Comparison of ENCODE assay signal across 8 cellular contexts in the genomic region with DNA sequence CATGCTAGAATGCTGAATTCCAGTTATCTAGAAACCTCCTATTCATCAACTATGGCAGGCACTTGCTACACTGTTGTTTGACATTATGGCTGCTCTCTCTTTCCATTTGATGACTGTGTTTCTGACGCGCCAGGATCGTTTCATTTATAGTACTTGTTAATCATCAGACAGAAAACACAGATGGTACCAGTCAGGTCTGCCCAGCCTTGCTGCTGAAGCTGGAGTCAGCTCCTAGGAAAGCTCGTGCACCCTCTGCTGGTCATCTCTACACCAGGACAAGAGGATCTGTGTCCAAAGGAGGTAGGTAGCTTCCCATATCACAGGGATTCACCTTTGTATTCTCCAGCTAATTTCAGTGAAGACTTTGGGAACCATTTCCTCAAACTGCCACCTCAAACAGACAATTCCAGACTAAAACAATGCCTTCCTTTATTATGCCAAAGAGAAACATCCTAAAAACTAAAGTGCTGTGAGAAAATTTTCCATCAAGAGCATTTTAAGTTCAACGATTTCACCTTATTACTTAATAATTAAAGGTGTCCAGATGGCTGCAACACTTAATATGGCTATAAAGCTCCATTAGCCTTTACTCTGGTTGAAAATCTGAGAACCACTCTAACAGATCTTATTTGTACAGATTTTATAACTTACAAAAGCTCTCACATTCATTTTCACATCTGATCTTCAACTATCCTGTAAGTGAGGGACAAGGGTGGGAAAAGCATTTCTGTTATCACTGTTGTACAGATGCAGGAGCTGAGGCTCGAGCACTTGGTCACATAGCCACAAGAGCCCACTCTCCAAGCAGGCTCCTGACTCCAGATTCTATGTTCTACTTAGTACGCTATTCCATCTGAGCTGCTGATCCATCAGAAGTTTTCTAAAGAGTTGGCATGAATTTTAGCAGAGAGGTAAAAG. TPM values are rescaled to one million over a fixed set of nuclear protein-coding genes. Genes with fewer than 3 reads are reported as not detected.
DNase-seq lines count a peak whose midpoint lies in the region; ATAC-seq, FAIRE-seq and TF ChIP-seq lines count a peak whose summit lies in the region.

No MANE protein-coding gene starts in this region.

- no peaks in the 10 kb centered on the region for H3K36me3 ChIP-seq in kidney (ENCODE audit: control insufficient read depth in 1 of 2, insufficient read depth in 2 of 2, low read length in 2 of 2)

- H3K4me1 ChIP-seq in kidney (ENCODE audit: control insufficient read depth in 1 of 2, insufficient read depth in 1 of 2, low read depth in 1 of 2, low read length in 2 of 2): no peaks in the 10 kb centered on the region

- DNase-seq in AG20443 (ENCODE audit: low spot score) (peak; percentile 88), NCI-H345 (lab: John Stamatoyannopoulos, UW) (peak; percentile 89), kidney (peak; percentile 89)
- DNase-seq in activated CD4-positive, CD25-positive, alpha-beta regulatory T cell (lab: John Stamatoyannopoulos, UW): peak; percentile 55 to 69 (median 58)
- DNase-seq in central memory CD4-positive, alpha-beta T cell: peak; percentile 73
- DNase-seq in stimulated activated CD4-positive, alpha-beta T cell treated with anti-CD3 and anti-CD28 coated beads, Interleukin-1b, Interleukin-23, amount 100 ng/mL, for 24 hours (ENCODE audit: low read depth in 4 of 4, low spot score in 1 of 4): peak; percentile 66 to 72 (median 68)

- peak overlapping the region in 1 of 2 donors; percentile 76 for H3K27ac ChIP-seq in kidney (ENCODE audit: low read depth in 2 of 2, low read length in 2 of 2)

- peak overlapping the region; percentile 31 to 62 for H3K4me3 ChIP-seq in kidney (ENCODE audit: low read length in 2 of 2)

- intact Hi-C loops in kidney (cut with DNase I): loop anchor here (10.0 kb wide), 1 partner anchor 441 kb away; no protein-coding TSS in a partner anchor

- peak; percentile 85 for TF ChIP-seq CTCF in kidney (IDR thresholded peaks at IDR 0.05; ENCODE audit: borderline replicate concordance, extremely low read depth, insufficient read depth)

- ATAC-seq in GM19035 (IDR thresholded peaks at IDR 0.05; ENCODE audit: unreplicated experiment) (peak; percentile 83), HG03175 (IDR thresholded peaks at IDR 0.05; ENCODE audit: unreplicated experiment) (peak; percentile 94)

- no peaks in the 10 kb centered on the region for H3K9me3 ChIP-seq in kidney (ENCODE audit: control insufficient read depth in 1 of 2, low read length in 2 of 2)

- peak; percentile 78 for FAIRE-seq in kidney (lab: Jason Lieb, UNC)

- H3K9ac ChIP-seq in kidney (ENCODE audit: low read length in 2 of 2): no peak overlapping the region

RNA-seq across cellular contexts. Expression of a gene that starts 17.5 kb away (rescaled TPM):
- total RNA-seq in kidney: 14.9 TPM
- 10.8 TPM for polyA plus RNA-seq in kidney (ENCODE audit: insufficient read depth, low read depth, low replicate concordance)

RNA-seq across cellular contexts. Expression of a gene that starts 17.8 kb away (rescaled TPM):
- 18.5 TPM for total RNA-seq in kidney
- polyA plus RNA-seq in kidney (ENCODE audit: insufficient read depth, low read depth, low replicate concordance): 4.9 TPM
